In the genomic region with DNA sequence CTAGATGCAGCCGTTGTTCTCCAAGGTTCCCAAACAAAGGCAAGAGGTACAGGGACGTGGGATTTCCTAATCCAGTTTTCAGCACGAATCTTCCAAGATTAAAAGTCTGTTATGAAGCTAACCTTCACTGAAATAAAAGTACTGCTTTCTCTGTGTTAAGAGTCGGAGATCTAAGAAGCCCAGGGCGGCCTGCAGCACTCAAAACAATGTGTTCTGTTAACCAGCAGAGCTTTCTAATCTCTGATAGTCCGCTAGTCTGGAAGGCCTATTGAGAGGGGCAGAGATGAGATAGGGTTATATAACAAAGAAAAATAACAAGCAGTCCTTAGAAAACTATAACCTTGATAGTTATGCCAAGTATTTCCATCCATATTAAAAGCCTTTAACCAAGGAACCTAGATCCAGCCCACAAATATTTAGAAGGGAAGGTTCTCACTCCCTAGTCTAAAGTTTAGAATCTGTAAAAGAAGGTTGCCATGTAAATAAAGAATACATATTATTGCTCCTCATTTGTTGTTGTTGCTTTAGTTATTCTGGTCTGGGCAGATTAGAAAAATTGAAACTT, we compare ENCODE assay signal across 22 cellular contexts.
DNase-seq lines count a peak whose midpoint lies in the region; ATAC-seq, FAIRE-seq and TF ChIP-seq lines count a peak whose summit lies in the region.
"Had no signal": no experiment of that assay in that cellular context is flagged by ENCODE, and none has a peak within 500 bp of the region (broad histone marks: within the 10 kb centered on the region; RNA-seq: fewer than 3 reads in every experiment).

No MANE protein-coding gene starts in this region.

- no peaks in the 10 kb centered on the region for H3K36me3 ChIP-seq in HepG2 (replicated peaks in 1 of 2; ENCODE audit: control insufficient read depth in 1 of 2, insufficient read depth in 2 of 2, low read length in 2 of 2)
- H3K36me3 ChIP-seq in right lobe of liver = no peaks in the 10 kb centered on the region
- H3K36me3 ChIP-seq in gastroesophageal sphincter = no peaks in the 10 kb centered on the region
- no peaks in the 10 kb centered on the region for H3K36me3 ChIP-seq in sigmoid colon
- H3K36me3 ChIP-seq: MG63 had no signal

- H3K27ac ChIP-seq in HepG2 (ENCODE audit: extremely low read length, insufficient read depth, low read length) (no peak overlapping the region), right lobe of liver (no peak overlapping the region), gastroesophageal sphincter (peak overlapping the region; percentile 21 to 73 (median 56)), sigmoid colon (peak overlapping the region; percentile 27 to 79 (median 48))
- H3K27ac ChIP-seq: GM23248 had no signal

- no peaks in the 10 kb centered on the region for H3K9me3 Mint-ChIP-seq in WTC11

- 4% methylated on average over 6 of the region's 6 CpGs for WGBS in HepG2 (ENCODE audit: low lambda C conversion rate)
- 84% methylated on average over 6 of the region's 6 CpGs for WGBS in right lobe of liver (ENCODE audit: insufficient coverage, low coverage, low lambda C conversion rate, missing lambda C conversion rate)
- 64 to 67% methylated on average over 6 of the region's 6 CpGs for WGBS in gastroesophageal sphincter (ENCODE audit: low coverage in 1 of 2), 2 donors
- WGBS in sigmoid colon, 2 donors = 87 to 92% methylated on average over 6 of the region's 6 CpGs

- H3K4me3 ChIP-seq in HepG2 (replicated peaks in 1 of 3; ENCODE audit: insufficient read depth in 1 of 3, low read depth in 2 of 3, low read length in 3 of 3) (no peak overlapping the region), right lobe of liver (no peak overlapping the region), gastroesophageal sphincter (no peak overlapping the region), sigmoid colon (no peak overlapping the region)
- H3K4me3 ChIP-seq: GM23248, MG63 had no signal

- H3K4me1 ChIP-seq in HepG2 (ENCODE audit: insufficient read depth, low read length) (peaks cover 16% of the 10 kb centered on the region), right lobe of liver (no peaks in the 10 kb centered on the region), gastroesophageal sphincter (peaks cover 0 to 25% (median 5%) of the 10 kb centered on the region in 3 donors), sigmoid colon (peaks cover 0 to 35% (median 14%) of the 10 kb centered on the region in 4 donors)

- TF ChIP-seq RAD21 in HepG2 (CRISPR knock-in tag; IDR thresholded peaks at IDR 0.05) = no peak

- 0 out of 2 replicates have a peak overlapping the region, but pooled peaks have one; percentile 26 for H3K4me2 ChIP-seq in HepG2 (ENCODE audit: low read depth, low read length)

- CTCF ChIA-PET in HepG2 (lab: Yijun Ruan, JAX; ENCODE audit: low intra/inter-chr PET ratio, low total read pairs) (no interaction called here), WTC11 (lab: Charles Lee) (no interaction called here)

- no peak overlapping the region for H3K9ac ChIP-seq in HepG2 (ENCODE audit: insufficient read depth, low read depth, low read length)
- H3K9ac ChIP-seq: GM23248 had no signal

- peaks cover 20% of the 10 kb centered on the region for H3K27me3 Mint-ChIP-seq in WTC11 (ENCODE audit: low read depth)

- H3K36me3 Mint-ChIP-seq in WTC11 = no peaks in the 10 kb centered on the region
- H3K36me3 Mint-ChIP-seq: CD4-positive, alpha-beta memory T cell had no signal

- TF ChIP-seq EP300 in HepG2 (IDR thresholded peaks at IDR 0.05; ENCODE audit: low read depth in 2 of 2, low read length in 2 of 2) (no peak), HepG2 (CRISPR knock-in tag; IDR thresholded peaks at IDR 0.05; ENCODE audit: borderline replicate concordance) (no peak), gastroesophageal sphincter (IDR thresholded peaks at IDR 0.05) (no peak), sigmoid colon (IDR thresholded peaks at IDR 0.05) (no peak)

- H3K4me1 Mint-ChIP-seq in WTC11 = peaks cover 12% of the 10 kb centered on the region

- intact Hi-C loops in HepG2 (cut with micrococcal nuclease; ENCODE audit: unreplicated experiment) (no loop called here), right lobe of liver (cut with DNase I) (no loop called here), sigmoid colon (cut with DNase I) (no loop called here)

- no peaks in the 10 kb centered on the region for H4K20me1 ChIP-seq in HepG2 (ENCODE audit: insufficient read depth, low read length)

- no peaks in the 10 kb centered on the region for H3K9me3 ChIP-seq in HepG2 (ENCODE audit: low read length)
- no peaks in the 10 kb centered on the region for H3K9me3 ChIP-seq in right lobe of liver
- no peaks in the 10 kb centered on the region for H3K9me3 ChIP-seq in gastroesophageal sphincter
- H3K9me3 ChIP-seq in sigmoid colon = no peaks in the 10 kb centered on the region
- H3K9me3 ChIP-seq: MG63 had no signal

- H3K79me2 ChIP-seq in HepG2 (ENCODE audit: insufficient read depth, low read length) = no peaks in the 10 kb centered on the region

- POLR2A ChIA-PET in HepG2 (lab: Yijun Ruan, JAX) = no interaction called here
- POLR2A ChIA-PET in WTC11 (lab: Charles Lee) = interaction anchor here (0.6 kb wide), 1 partner anchor 608 kb away, joined by 3 read pairs; the partner anchor contains the start of gene MTPAP

- no TSS peak for BruUV-seq in HepG2 (replicated peaks; lab: Mats Ljungman, UMichigan)

- TF ChIP-seq CTCF in HepG2 (CRISPR knock-in tag; IDR thresholded peaks at IDR 0.05) (no peak), right lobe of liver (IDR thresholded peaks at IDR 0.05) (no peak), gastroesophageal sphincter (IDR thresholded peaks at IDR 0.05) (no peak), sigmoid colon (IDR thresholded peaks at IDR 0.05) (no peak), WTC11 (IDR thresholded peaks at IDR 0.05) (no peak)

- TF ChIP-seq POLR2A in HepG2 (IDR thresholded peaks at IDR 0.05; ENCODE audit: insufficient read depth in 1 of 2, low read depth in 2 of 2, low read length in 2 of 2) = no peak
- TF ChIP-seq POLR2A in right lobe of liver (IDR thresholded peaks at IDR 0.05) = no peak
- TF ChIP-seq POLR2A in gastroesophageal sphincter (IDR thresholded peaks at IDR 0.05) = no peak
- no peak for TF ChIP-seq POLR2A in sigmoid colon (IDR thresholded peaks at IDR 0.05)

- DNase-seq in HepG2 (ENCODE audit: low spot score) = no peak
- no peak for DNase-seq in right lobe of liver
- no peak for DNase-seq in sigmoid colon
- no peak for DNase-seq in NCI-H748 (lab: John Stamatoyannopoulos, UW; ENCODE audit: unreplicated experiment)
- DNase-seq in WTC11 (ENCODE audit: low spot score) = no peak
- no peak for DNase-seq in GM19240 (ENCODE audit: insufficient read length, low spot score)
- DNase-seq: activated CD4-positive, alpha-beta T cell treated with anti-CD3 and anti-CD28 coated beads, Interleukin-2, amount 50 U/mL, for 1 hour; activated naive CD4-positive, alpha-beta T cell treated with Interleukin-2 at 50 U/mL for 16 hours; CD4-positive, alpha-beta memory T cell; DMS79 treated with DMSO at 0.1 percent for 48 hours; foreskin melanocyte; GM23248; MG63; NCI-H146; NCI-H345; RPMI8226; small intestine had no signal

- no peak overlapping the region for H3K27ac Mint-ChIP-seq in WTC11

- FAIRE-seq in HepG2 (lab: Jason Lieb, UNC) = no peak
- FAIRE-seq: colon, small intestine, TTC549 had no signal

- H3K27me3 ChIP-seq in HepG2 (ENCODE audit: control insufficient read depth in 1 of 2, insufficient read depth in 2 of 2, low read length in 2 of 2) (peaks cover 0 to 13% of the 10 kb centered on the region in 2 experiments; a peak in 3 of 5 replicates), right lobe of liver (no peaks in the 10 kb centered on the region), gastroesophageal sphincter (no peaks in the 10 kb centered on the region), sigmoid colon (no peaks in the 10 kb centered on the region)
- H3K27me3 ChIP-seq: MG63 had no signal

- H3K4me3 Mint-ChIP-seq in WTC11 = no peak overlapping the region

- no peak overlapping the region for H2AFZ ChIP-seq in HepG2 (ENCODE audit: low read length)
- H2AFZ ChIP-seq: GM23248 had no signal

- ATAC-seq in HepG2 (no peak), right lobe of liver (no peak), gastroesophageal sphincter (no peak), HG03097 (IDR thresholded peaks at IDR 0.05; ENCODE audit: low FRiP score, unreplicated experiment) (no peak), WTC11 (no peak)
- ATAC-seq: left lobe of liver had no signal

- in situ Hi-C loops in HepG2 (cut with HindIII; ENCODE audit: extremely low pct_ligation_motif_present, low pct_unique_long_range_greater_than_20kb) = no loop called here

TF ChIP-seq in HepG2, 621 proteins besides CTCF, POLR2A, EP300 and RAD21:
- TF ChIP-seq ZNF430 (CRISPR knock-in tag; IDR thresholded peaks at IDR 0.05) (no peak), ZNF83 (CRISPR knock-in tag; IDR thresholded peaks at IDR 0.05; ENCODE audit: borderline replicate concordance) (no peak), GATAD1 (CRISPR knock-in tag; IDR thresholded peaks at IDR 0.05) (no peak)
- TF ChIP-seq, protein P1, sequence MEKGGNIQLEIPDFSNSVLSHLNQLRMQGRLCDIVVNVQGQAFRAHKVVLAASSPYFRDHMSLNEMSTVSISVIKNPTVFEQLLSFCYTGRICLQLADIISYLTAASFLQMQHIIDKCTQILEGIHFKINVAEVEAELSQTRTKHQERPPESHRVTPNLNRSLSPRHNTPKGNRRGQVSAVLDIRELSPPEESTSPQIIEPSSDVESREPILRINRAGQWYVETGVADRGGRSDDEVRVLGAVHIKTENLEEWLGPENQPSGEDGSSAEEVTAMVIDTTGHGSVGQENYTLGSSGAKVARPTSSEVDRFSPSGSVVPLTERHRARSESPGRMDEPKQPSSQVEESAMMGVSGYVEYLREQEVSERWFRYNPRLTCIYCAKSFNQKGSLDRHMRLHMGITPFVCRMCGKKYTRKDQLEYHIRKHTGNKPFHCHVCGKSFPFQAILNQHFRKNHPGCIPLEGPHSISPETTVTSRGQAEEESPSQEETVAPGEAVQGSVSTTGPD (CRISPR knock-in tag; IDR thresholded peaks at IDR 0.05) = no peak

TF ChIP-seq in WTC11, 78 proteins besides CTCF, POLR2A, EP300 and RAD21 (continues in another document):
- no peak for TF ChIP-seq EMX1 (CRISPR knock-in tag; IDR thresholded peaks at IDR 0.05)
- TF ChIP-seq ZNF416 (CRISPR knock-in tag; IDR thresholded peaks at IDR 0.05) = no peak
- no peak for TF ChIP-seq ELF4 (CRISPR knock-in tag; IDR thresholded peaks at IDR 0.05; ENCODE audit: low read depth)
- TF ChIP-seq RELA (CRISPR knock-in tag; IDR thresholded peaks at IDR 0.05; ENCODE audit: borderline replicate concordance) = no peak

Comparison
In these comparisons a context has a peak if more than half of its experiments do, and no peak if none do; other contexts are left out.
1. H3K27ac ChIP-seq: peak in gastroesophageal sphincter (4 of 4) and sigmoid colon (4 of 4); none in HepG2 (single experiment) and right lobe of liver (0 of 3).